8 cellular contexts compared by ENCODE assay signal in genomic region chr9:99820330-99821186, GRCh38. TPM values are rescaled to one million over a fixed set of nuclear protein-coding genes. Genes with fewer than 3 reads are reported as not detected.
DNase-seq lines count a peak whose midpoint lies in the region; ATAC-seq and TF ChIP-seq lines count a peak whose summit lies in the region.

No MANE protein-coding gene starts in this region.

- H3K36me3 ChIP-seq in left ventricle myocardium inferior = no peaks in the 10 kb centered on the region

- H3K4me1 ChIP-seq in left ventricle myocardium inferior = peaks cover 69% of the 10 kb centered on the region

- ATAC-seq in SK-N-SH treated with all-trans-retinoic acid at 6 μM for 48 hours (peak; percentile 15), GM21737 (IDR thresholded peaks at IDR 0.05; ENCODE audit: unreplicated experiment) (no peak)

- intact Hi-C loops in left ventricle myocardium inferior (cut with micrococcal nuclease) = no loop called here
- intact Hi-C loops in posterior vena cava (cut with DNase I) = loop anchor here (5.0 to 10.0 kb wide), 3 partner anchors 553 to 1646 kb away; partner anchors contain the start of genes ALG2 (in 1 of the 2) and SEC61B (in 1 of the 2)

- peak overlapping the region; percentile 84 for H3K4me3 ChIP-seq in left ventricle myocardium inferior

- peaks cover 15% of the 10 kb centered on the region for H3K27me3 ChIP-seq in left ventricle myocardium inferior (ENCODE audit: low read depth)

- TF ChIP-seq CTCF in left ventricle myocardium inferior (IDR thresholded peaks at IDR 0.05; ENCODE audit: borderline replicate concordance) = no peak

- H3K27ac ChIP-seq in left ventricle myocardium inferior (replicated peaks) = peak overlapping the region; percentile 99

- DNase-seq in CD1c-positive myeloid dendritic cell (ENCODE audit: extremely low spot score) (peak; percentile 94), HT-29 (ENCODE audit: low spot score) (peak; percentile 39), anterior cingulate cortex (lab: John Stamatoyannopoulos, UW) (peak in 41 of 58 donors; percentile 32 to 83 (median 64)), left ventricle myocardium inferior (peak; percentile 48), posterior vena cava (ENCODE audit: low spot score) (peak; percentile 91), SKM-1 (lab: John Stamatoyannopoulos, UW; ENCODE audit: unreplicated experiment) (no peak)

- no peaks in the 10 kb centered on the region for H3K9me3 ChIP-seq in left ventricle myocardium inferior (replicated peaks)

TF ChIP-seq in SK-N-SH treated with all-trans-retinoic acid at 6 μM for 48 hours, 23 proteins besides CTCF, POLR2A, EP300 and RAD21:
- TF ChIP-seq ZFP30 (CRISPR knock-in tag; IDR thresholded peaks at IDR 0.05) (no peak), ZNF8 (CRISPR knock-in tag; IDR thresholded peaks at IDR 0.05) (no peak), ZNF70 (CRISPR knock-in tag; IDR thresholded peaks at IDR 0.05) (no peak), OSR1 (CRISPR knock-in tag; IDR thresholded peaks at IDR 0.05) (0 out of 2 replicates have a peak, but pooled peaks have one; percentile 20), ISL1 (CRISPR knock-in tag; IDR thresholded peaks at IDR 0.05) (no peak), TCF4 (CRISPR knock-in tag; IDR thresholded peaks at IDR 0.05; ENCODE audit: borderline replicate concordance) (no peak; the same call in 1 of the 2 replicates), TOX (CRISPR knock-in tag; IDR thresholded peaks at IDR 0.05; ENCODE audit: borderline replicate concordance) (no peak), PPARA (CRISPR knock-in tag; IDR thresholded peaks at IDR 0.05; ENCODE audit: borderline replicate concordance) (no peak), ZFP3 (CRISPR knock-in tag; IDR thresholded peaks at IDR 0.05) (no peak), RARB (CRISPR knock-in tag; IDR thresholded peaks at IDR 0.05) (no peak), CSDC2 (CRISPR knock-in tag; IDR thresholded peaks at IDR 0.05) (no peak)
- TF ChIP-seq, protein P1, sequence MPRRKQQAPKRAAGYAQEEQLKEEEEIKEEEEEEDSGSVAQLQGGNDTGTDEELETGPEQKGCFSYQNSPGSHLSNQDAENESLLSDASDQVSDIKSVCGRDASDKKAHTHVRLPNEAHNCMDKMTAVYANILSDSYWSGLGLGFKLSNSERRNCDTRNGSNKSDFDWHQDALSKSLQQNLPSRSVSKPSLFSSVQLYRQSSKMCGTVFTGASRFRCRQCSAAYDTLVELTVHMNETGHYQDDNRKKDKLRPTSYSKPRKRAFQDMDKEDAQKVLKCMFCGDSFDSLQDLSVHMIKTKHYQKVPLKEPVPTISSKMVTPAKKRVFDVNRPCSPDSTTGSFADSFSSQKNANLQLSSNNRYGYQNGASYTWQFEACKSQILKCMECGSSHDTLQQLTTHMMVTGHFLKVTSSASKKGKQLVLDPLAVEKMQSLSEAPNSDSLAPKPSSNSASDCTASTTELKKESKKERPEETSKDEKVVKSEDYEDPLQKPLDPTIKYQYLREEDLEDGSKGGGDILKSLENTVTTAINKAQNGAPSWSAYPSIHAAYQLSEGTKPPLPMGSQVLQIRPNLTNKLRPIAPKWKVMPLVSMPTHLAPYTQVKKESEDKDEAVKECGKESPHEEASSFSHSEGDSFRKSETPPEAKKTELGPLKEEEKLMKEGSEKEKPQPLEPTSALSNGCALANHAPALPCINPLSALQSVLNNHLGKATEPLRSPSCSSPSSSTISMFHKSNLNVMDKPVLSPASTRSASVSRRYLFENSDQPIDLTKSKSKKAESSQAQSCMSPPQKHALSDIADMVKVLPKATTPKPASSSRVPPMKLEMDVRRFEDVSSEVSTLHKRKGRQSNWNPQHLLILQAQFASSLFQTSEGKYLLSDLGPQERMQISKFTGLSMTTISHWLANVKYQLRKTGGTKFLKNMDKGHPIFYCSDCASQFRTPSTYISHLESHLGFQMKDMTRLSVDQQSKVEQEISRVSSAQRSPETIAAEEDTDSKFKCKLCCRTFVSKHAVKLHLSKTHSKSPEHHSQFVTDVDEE (CRISPR knock-in tag; IDR thresholded peaks at IDR 0.05) = no peak
- TF ChIP-seq, protein P2, sequence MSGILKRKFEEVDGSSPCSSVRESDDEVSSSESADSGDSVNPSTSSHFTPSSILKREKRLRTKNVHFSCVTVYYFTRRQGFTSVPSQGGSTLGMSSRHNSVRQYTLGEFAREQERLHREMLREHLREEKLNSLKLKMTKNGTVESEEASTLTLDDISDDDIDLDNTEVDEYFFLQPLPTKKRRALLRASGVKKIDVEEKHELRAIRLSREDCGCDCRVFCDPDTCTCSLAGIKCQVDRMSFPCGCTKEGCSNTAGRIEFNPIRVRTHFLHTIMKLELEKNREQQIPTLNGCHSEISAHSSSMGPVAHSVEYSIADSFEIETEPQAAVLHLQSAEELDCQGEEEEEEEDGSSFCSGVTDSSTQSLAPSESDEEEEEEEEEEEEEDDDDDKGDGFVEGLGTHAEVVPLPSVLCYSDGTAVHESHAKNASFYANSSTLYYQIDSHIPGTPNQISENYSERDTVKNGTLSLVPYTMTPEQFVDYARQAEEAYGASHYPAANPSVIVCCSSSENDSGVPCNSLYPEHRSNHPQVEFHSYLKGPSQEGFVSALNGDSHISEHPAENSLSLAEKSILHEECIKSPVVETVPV (CRISPR knock-in tag; IDR thresholded peaks at IDR 0.05) = 0 out of 2 replicates have a peak, but pooled peaks have one; percentile 6
- TF ChIP-seq, protein P3, sequence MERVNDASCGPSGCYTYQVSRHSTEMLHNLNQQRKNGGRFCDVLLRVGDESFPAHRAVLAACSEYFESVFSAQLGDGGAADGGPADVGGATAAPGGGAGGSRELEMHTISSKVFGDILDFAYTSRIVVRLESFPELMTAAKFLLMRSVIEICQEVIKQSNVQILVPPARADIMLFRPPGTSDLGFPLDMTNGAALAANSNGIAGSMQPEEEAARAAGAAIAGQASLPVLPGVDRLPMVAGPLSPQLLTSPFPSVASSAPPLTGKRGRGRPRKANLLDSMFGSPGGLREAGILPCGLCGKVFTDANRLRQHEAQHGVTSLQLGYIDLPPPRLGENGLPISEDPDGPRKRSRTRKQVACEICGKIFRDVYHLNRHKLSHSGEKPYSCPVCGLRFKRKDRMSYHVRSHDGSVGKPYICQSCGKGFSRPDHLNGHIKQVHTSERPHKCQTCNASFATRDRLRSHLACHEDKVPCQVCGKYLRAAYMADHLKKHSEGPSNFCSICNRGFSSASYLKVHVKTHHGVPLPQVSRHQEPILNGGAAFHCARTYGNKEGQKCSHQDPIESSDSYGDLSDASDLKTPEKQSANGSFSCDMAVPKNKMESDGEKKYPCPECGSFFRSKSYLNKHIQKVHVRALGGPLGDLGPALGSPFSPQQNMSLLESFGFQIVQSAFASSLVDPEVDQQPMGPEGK (CRISPR knock-in tag; IDR thresholded peaks at IDR 0.05; ENCODE audit: borderline replicate concordance) = 0 out of 2 replicates have a peak, but pooled peaks have one; percentile 39
- TF ChIP-seq, protein P4, sequence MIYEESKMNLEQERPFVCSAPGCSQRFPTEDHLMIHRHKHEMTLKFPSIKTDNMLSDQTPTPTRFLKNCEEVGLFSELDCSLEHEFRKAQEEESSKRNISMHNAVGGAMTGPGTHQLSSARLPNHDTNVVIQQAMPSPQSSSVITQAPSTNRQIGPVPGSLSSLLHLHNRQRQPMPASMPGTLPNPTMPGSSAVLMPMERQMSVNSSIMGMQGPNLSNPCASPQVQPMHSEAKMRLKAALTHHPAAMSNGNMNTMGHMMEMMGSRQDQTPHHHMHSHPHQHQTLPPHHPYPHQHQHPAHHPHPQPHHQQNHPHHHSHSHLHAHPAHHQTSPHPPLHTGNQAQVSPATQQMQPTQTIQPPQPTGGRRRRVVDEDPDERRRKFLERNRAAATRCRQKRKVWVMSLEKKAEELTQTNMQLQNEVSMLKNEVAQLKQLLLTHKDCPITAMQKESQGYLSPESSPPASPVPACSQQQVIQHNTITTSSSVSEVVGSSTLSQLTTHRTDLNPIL (CRISPR knock-in tag; IDR thresholded peaks at IDR 0.05; ENCODE audit: low read depth) = peak; percentile 16; the same call in 1 of the 2 replicates
TF ChIP-seq in SK-N-SH treated with all-trans-retinoic acid at 6 μM for 48 hours: peak in this region for 4.

RNA-seq across cellular contexts. Expression of gene NR4A3, which starts 1.1 kb away (rescaled TPM):
- total RNA-seq in HT-29 (2014; rRNA removed; shearing (Covaris generic)) = 0.13 TPM in 1 of 2 replicates, not detected in the other
- total RNA-seq in left ventricle myocardium inferior (6.2 TPM), posterior vena cava (10 to 100 TPM; 37.4 to 49.8 TPM)
